ENCODE assay signal across 9 cellular contexts in the genomic region with DNA sequence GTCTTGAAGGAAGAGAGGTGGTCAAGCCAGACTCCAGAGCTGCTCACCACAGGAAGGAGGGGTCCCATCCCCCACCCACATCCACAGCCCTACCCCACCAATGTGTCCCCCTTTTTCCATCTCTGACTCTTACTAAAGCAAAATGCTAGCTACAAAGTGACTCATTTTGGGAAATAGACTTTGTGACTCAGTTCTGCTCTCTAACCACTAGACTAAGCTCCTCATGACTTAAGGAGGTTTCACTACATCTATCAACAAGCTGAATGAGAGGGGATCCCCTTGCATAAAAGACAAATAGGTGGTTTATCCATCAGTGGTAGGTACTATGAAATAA. TPM values are rescaled to one million over a fixed set of nuclear protein-coding genes. Genes with fewer than 3 reads are reported as not detected.
DNase-seq lines count a peak whose midpoint lies in the region; ATAC-seq and TF ChIP-seq lines count a peak whose summit lies in the region.
"Had no signal": no experiment of that assay in that cellular context is flagged by ENCODE, and none has a peak within 500 bp of the region (broad histone marks: within the 10 kb centered on the region; RNA-seq: fewer than 3 reads in every experiment).

No MANE protein-coding gene starts in this region.

- no peaks in the 10 kb centered on the region for H3K27me3 ChIP-seq in breast epithelium

- no peak overlapping the region for H3K4me3 Mint-ChIP-seq in MCF 10A (ENCODE audit: unreplicated experiment)
- H3K4me3 Mint-ChIP-seq in T-helper 2 cell treated with Interferon-gamma antibody and Interleukin-4, amounts not matched to agents 5 μg/mL and 100 μg/mL, for 36 hours = no peak overlapping the region
- H3K4me3 Mint-ChIP-seq in stimulated activated memory B cell treated with anti-CD40 and anti-IgM and Interleukin-4, amounts not matched to agents 10 μg/mL and 1 μg/mL and 100 μg/mL, for 72 hours = no peak overlapping the region
- H3K4me3 Mint-ChIP-seq in chondrocyte (ENCODE audit: unreplicated experiment) = no peak overlapping the region
- H3K4me3 Mint-ChIP-seq: CD4-positive, CD25-positive, alpha-beta regulatory T cell had no signal

- TF ChIP-seq POLR2A in breast epithelium (IDR thresholded peaks at IDR 0.05) = no peak

- H3K4me1 ChIP-seq in breast epithelium = no peaks in the 10 kb centered on the region

- peak; percentile 99 for ATAC-seq in HG02885 (IDR thresholded peaks at IDR 0.05; ENCODE audit: poor library complexity, unreplicated experiment)
- ATAC-seq in stimulated activated memory B cell treated with anti-CD40 and anti-IgM and Interleukin-4, amounts not matched to agents 10 μg/mL and 1 μg/mL and 100 μg/mL, for 72 hours = peak; percentile 88

- no peaks in the 10 kb centered on the region for H3K27me3 Mint-ChIP-seq in MCF 10A (ENCODE audit: insufficient read depth, unreplicated experiment)
- peaks cover 22% of the 10 kb centered on the region for H3K27me3 Mint-ChIP-seq in T-helper 2 cell treated with Interferon-gamma antibody and Interleukin-4, amounts not matched to agents 5 μg/mL and 100 μg/mL, for 36 hours (ENCODE audit: low read depth)
- no peaks in the 10 kb centered on the region for H3K27me3 Mint-ChIP-seq in stimulated activated memory B cell treated with anti-CD40 and anti-IgM and Interleukin-4, amounts not matched to agents 10 μg/mL and 1 μg/mL and 100 μg/mL, for 72 hours
- no peaks in the 10 kb centered on the region for H3K27me3 Mint-ChIP-seq in chondrocyte (ENCODE audit: low read depth)

- H3K9me3 Mint-ChIP-seq in MCF 10A (ENCODE audit: unreplicated experiment) = no peaks in the 10 kb centered on the region
- no peaks in the 10 kb centered on the region for H3K9me3 Mint-ChIP-seq in T-helper 2 cell treated with Interferon-gamma antibody and Interleukin-4, amounts not matched to agents 5 μg/mL and 100 μg/mL, for 36 hours
- H3K9me3 Mint-ChIP-seq in stimulated activated memory B cell treated with anti-CD40 and anti-IgM and Interleukin-4, amounts not matched to agents 10 μg/mL and 1 μg/mL and 100 μg/mL, for 72 hours = no peaks in the 10 kb centered on the region
- no peaks in the 10 kb centered on the region for H3K9me3 Mint-ChIP-seq in chondrocyte (ENCODE audit: low read depth)

- H3K9me3 ChIP-seq in breast epithelium = no peaks in the 10 kb centered on the region

- no TSS peak for BruUV-seq in MCF 10A (replicated peaks; lab: Mats Ljungman, UMichigan)

- no peaks in the 10 kb centered on the region for H3K36me3 ChIP-seq in breast epithelium

- CTCF ChIA-PET in MCF 10A (lab: Yijun Ruan, JAX) = interaction anchor here (0.7 to 4.3 kb wide), 12 partner anchors 9 to 324 kb away, joined by 3 to 26 read pairs (median 4); a partner anchor contains a TSS

- no peaks in the 10 kb centered on the region for H3K36me3 Mint-ChIP-seq in MCF 10A (ENCODE audit: insufficient read depth, unreplicated experiment)
- no peaks in the 10 kb centered on the region for H3K36me3 Mint-ChIP-seq in T-helper 2 cell treated with Interferon-gamma antibody and Interleukin-4, amounts not matched to agents 5 μg/mL and 100 μg/mL, for 36 hours (ENCODE audit: low read depth)
- H3K36me3 Mint-ChIP-seq in stimulated activated memory B cell treated with anti-CD40 and anti-IgM and Interleukin-4, amounts not matched to agents 10 μg/mL and 1 μg/mL and 100 μg/mL, for 72 hours = no peaks in the 10 kb centered on the region
- no peaks in the 10 kb centered on the region for H3K36me3 Mint-ChIP-seq in chondrocyte (ENCODE audit: low read depth)
- H3K36me3 Mint-ChIP-seq: CD4-positive, CD25-positive, alpha-beta regulatory T cell had no signal

- DNase-seq in MCF 10A (ENCODE audit: unreplicated experiment) = peak; percentile 66
- no peak for DNase-seq in breast epithelium (ENCODE audit: low spot score in 2 of 2)
- peak; percentile 69 for DNase-seq in T-helper 2 cell treated with Interferon-gamma antibody and Interleukin-4, amounts not matched to agents 5 μg/mL and 100 μg/mL, for 36 hours (ENCODE audit: low spot score)
- DNase-seq in foreskin melanocyte = no peak
- DNase-seq in caudate nucleus (lab: John Stamatoyannopoulos, UW) = no peak
- DNase-seq in chondrocyte (ENCODE audit: low spot score) = no peak

- no peak for TF ChIP-seq CTCF in MCF 10A (IDR thresholded peaks at IDR 0.05; ENCODE audit: unreplicated experiment)
- no peak for TF ChIP-seq CTCF in breast epithelium (IDR thresholded peaks at IDR 0.05)
- TF ChIP-seq CTCF in chondrocyte (IDR thresholded peaks at IDR 0.05) = no peak

- H3K27ac ChIP-seq in breast epithelium (no peak overlapping the region), caudate nucleus (ENCODE audit: low read depth, low read length) (no peak overlapping the region)

- peaks cover 60% of the 10 kb centered on the region for H3K4me1 Mint-ChIP-seq in MCF 10A (ENCODE audit: insufficient read depth, unreplicated experiment)
- H3K4me1 Mint-ChIP-seq in T-helper 2 cell treated with Interferon-gamma antibody and Interleukin-4, amounts not matched to agents 5 μg/mL and 100 μg/mL, for 36 hours (ENCODE audit: low read depth) = peaks cover 24% of the 10 kb centered on the region
- H3K4me1 Mint-ChIP-seq in stimulated activated memory B cell treated with anti-CD40 and anti-IgM and Interleukin-4, amounts not matched to agents 10 μg/mL and 1 μg/mL and 100 μg/mL, for 72 hours = peaks cover 44% of the 10 kb centered on the region
- peaks cover 6% of the 10 kb centered on the region for H3K4me1 Mint-ChIP-seq in chondrocyte (ENCODE audit: low read depth)
- H3K4me1 Mint-ChIP-seq: CD4-positive, CD25-positive, alpha-beta regulatory T cell had no signal

- POLR2A ChIA-PET in MCF 10A (lab: Yijun Ruan, JAX) = interaction anchor here (0.9 to 3.5 kb wide), 7 partner anchors 8 to 37 kb away, joined by 3 to 17 read pairs (median 4); a partner anchor contains a TSS

- intact Hi-C loops in MCF 10A (cut with micrococcal nuclease) = no loop called here
- intact Hi-C loops in breast epithelium (cut with DNase I; ENCODE audit: low total_unique reads) = no loop called here

- no peak overlapping the region for H3K4me3 ChIP-seq in breast epithelium

- H3K27ac Mint-ChIP-seq in MCF 10A (ENCODE audit: low read depth, unreplicated experiment) = peak overlapping the region; percentile 88
- no peak overlapping the region for H3K27ac Mint-ChIP-seq in T-helper 2 cell treated with Interferon-gamma antibody and Interleukin-4, amounts not matched to agents 5 μg/mL and 100 μg/mL, for 36 hours
- H3K27ac Mint-ChIP-seq in stimulated activated memory B cell treated with anti-CD40 and anti-IgM and Interleukin-4, amounts not matched to agents 10 μg/mL and 1 μg/mL and 100 μg/mL, for 72 hours = no peak overlapping the region
- H3K27ac Mint-ChIP-seq in chondrocyte (ENCODE audit: unreplicated experiment) = no peak overlapping the region
- H3K27ac Mint-ChIP-seq: CD4-positive, CD25-positive, alpha-beta regulatory T cell had no signal

RNA-seq across cellular contexts. Expression of a gene that starts 35.1 kb away (rescaled TPM):
- total RNA-seq in MCF 10A (2022) (6.9 and 9.5 TPM in 2 replicates), breast epithelium (10 to 100 TPM in 2 of 3 donors, 1 to 10 TPM in 1; 9.5 to 41.3 (median 26.4) TPM), chondrocyte (0.40 to 1.2 TPM (median 0.54 TPM) in 3 replicates)

Comparison
In these comparisons a context has a peak if more than half of its experiments do, and no peak if none do; other contexts are left out.
1. DNase-seq: peak in MCF 10A (single experiment) and T-helper 2 cell treated with Interferon-gamma antibody and Interleukin-4, amounts not matched to agents 5 μg/mL and 100 μg/mL, for 36 hours (single experiment); none in breast epithelium (0 of 2), foreskin melanocyte (single experiment), caudate nucleus (0 of 61) and chondrocyte (single experiment).